17 cellular contexts compared by ENCODE assay signal in genomic region chr1:151773698-151774097, GRCh38. TPM values are rescaled to one million over a fixed set of nuclear protein-coding genes. Genes with fewer than 3 reads are reported as not detected.
DNase-seq lines count a peak whose midpoint lies in the region; TF ChIP-seq lines count a peak whose summit lies in the region.
"Had no signal": no experiment of that assay in that cellular context is flagged by ENCODE, and none has a peak within 500 bp of the region (broad histone marks: within the 10 kb centered on the region; RNA-seq: fewer than 3 reads in every experiment).

No MANE protein-coding gene starts in this region.

- H3K27ac ChIP-seq in Karpas-422 (ENCODE audit: low read length), result no peak overlapping the region
- H3K27ac ChIP-seq: SK-N-MC, testis had no signal

- H3K9me2 ChIP-seq in Karpas-422 (replicated peaks; ENCODE audit: insufficient read depth, low read length), result no peaks in the 10 kb centered on the region

- H3K9me3 ChIP-seq in adipocyte (ENCODE audit: control insufficient read depth, low read length) (no peaks in the 10 kb centered on the region), Karpas-422 (ENCODE audit: low read length) (no peaks in the 10 kb centered on the region)
- H3K9me3 ChIP-seq: mucosa of descending colon, testis had no signal

- peaks cover 8% of the 10 kb centered on the region for H3K4me1 Mint-ChIP-seq in HFFc6 (ENCODE audit: low read depth)
- H3K4me1 Mint-ChIP-seq: activated naive CD8-positive, alpha-beta T cell treated with anti-CD3 and anti-CD28 coated beads, Interleukin-2, amount 10 ng/mL, durations not matched to agents 7 days and 5 days had no signal

- DNase-seq in A172 (ENCODE audit: low spot score) (peak; percentile 94), HFFc6 (peak; percentile 67), adipocyte (ENCODE audit: low read depth) (peak; percentile 8), foreskin fibroblast (peak; percentile 22 to 37), NOMO-1 treated with dmso at 0.1 percent for 144 hours (lab: John Stamatoyannopoulos, UW; ENCODE audit: unreplicated experiment) (no peak), NCI-H748 treated with DMSO at 0.1 percent for 48 hours (lab: John Stamatoyannopoulos, UW) (no peak), NCI-H1930 (lab: John Stamatoyannopoulos, UW) (no peak), Karpas-422 (no peak)
- DNase-seq: activated CD8-positive, alpha-beta memory T cell treated with anti-CD3 and anti-CD28 coated beads, Interleukin-2, amount 50 U/mL, for 48 hours; activated naive CD8-positive, alpha-beta T cell treated with anti-CD3 and anti-CD28 coated beads, Interleukin-2, amount 10 ng/mL, durations not matched to agents 7 days and 5 days; DMS153; mucosa of descending colon; NCI-H2107; NK-92 treated with Interleukin-12 subunit alpha and Interleukin-12 subunit beta, amount 100 ng/mL, for 24 hours; testis had no signal

- no peaks in the 10 kb centered on the region for H4K20me1 ChIP-seq in Karpas-422 (ENCODE audit: insufficient read depth, low read depth, low read length)

- H3K27me3 Mint-ChIP-seq in HFFc6 (ENCODE audit: insufficient read depth), result peaks cover 20% of the 10 kb centered on the region
- H3K27me3 Mint-ChIP-seq: activated naive CD8-positive, alpha-beta T cell treated with anti-CD3 and anti-CD28 coated beads, Interleukin-2, amount 10 ng/mL, durations not matched to agents 7 days and 5 days had no signal

- no peak overlapping the region for H3K4me3 ChIP-seq in adipocyte (ENCODE audit: low read length)
- no peak overlapping the region for H3K4me3 ChIP-seq in foreskin fibroblast (ENCODE audit: low read depth in 1 of 2, low read length in 2 of 2)
- H3K4me3 ChIP-seq in Karpas-422 (ENCODE audit: low read length), result no peak overlapping the region
- H3K4me3 ChIP-seq: mucosa of descending colon, SK-N-MC, testis had no signal

- TF ChIP-seq CTCF in HFFc6 (IDR thresholded peaks at IDR 0.05), result no peak
- no peak for TF ChIP-seq CTCF in foreskin fibroblast (IDR thresholded peaks at IDR 0.05; ENCODE audit: low read depth, low read length)

- H3K36me3 ChIP-seq in adipocyte (ENCODE audit: control insufficient read depth, insufficient read depth, low read length, severe bottlenecking) (peaks cover 11% of the 10 kb centered on the region), Karpas-422 (ENCODE audit: insufficient read depth, low read length) (no peaks in the 10 kb centered on the region)

- H3K79me2 ChIP-seq in Karpas-422 (ENCODE audit: low read length), result no peaks in the 10 kb centered on the region

- H3K4me2 ChIP-seq in Karpas-422 (ENCODE audit: low read depth, low read length, poor library complexity, severe bottlenecking), result no peak overlapping the region

- no peak overlapping the region; the same call in 1 of the 2 replicates for H3K27ac Mint-ChIP-seq in HFFc6
- H3K27ac Mint-ChIP-seq: activated naive CD8-positive, alpha-beta T cell treated with anti-CD3 and anti-CD28 coated beads, Interleukin-2, amount 10 ng/mL, durations not matched to agents 7 days and 5 days had no signal

- H3K4me3 Mint-ChIP-seq in HFFc6, result no peak overlapping the region
- H3K4me3 Mint-ChIP-seq: activated naive CD8-positive, alpha-beta T cell treated with anti-CD3 and anti-CD28 coated beads, Interleukin-2, amount 10 ng/mL, durations not matched to agents 7 days and 5 days had no signal

- H3K9ac ChIP-seq in adipocyte (ENCODE audit: low read length) (no peak overlapping the region), Karpas-422 (ENCODE audit: low read length) (no peak overlapping the region)

- H3K27me3 ChIP-seq in adipocyte (replicated peaks; ENCODE audit: control insufficient read depth, insufficient read depth, low read length), result no peaks in the 10 kb centered on the region
- H3K27me3 ChIP-seq in Karpas-422 (ENCODE audit: low read length), result no peaks in the 10 kb centered on the region
- H3K27me3 ChIP-seq: testis had no signal

- H3K4me1 ChIP-seq in adipocyte (ENCODE audit: control insufficient read depth, insufficient read depth, low read length), result no peaks in the 10 kb centered on the region
- no peaks in the 10 kb centered on the region for H3K4me1 ChIP-seq in Karpas-422 (ENCODE audit: low read length)
- H3K4me1 ChIP-seq: testis had no signal

- no peaks in the 10 kb centered on the region for H3K9me3 Mint-ChIP-seq in HFFc6
- H3K9me3 Mint-ChIP-seq: activated naive CD8-positive, alpha-beta T cell treated with anti-CD3 and anti-CD28 coated beads, Interleukin-2, amount 10 ng/mL, durations not matched to agents 7 days and 5 days had no signal

- H2AFZ ChIP-seq in Karpas-422 (ENCODE audit: low read length), result no peak overlapping the region

- H3K36me3 Mint-ChIP-seq in HFFc6 (ENCODE audit: low read depth), result no peaks in the 10 kb centered on the region

RNA-seq across cellular contexts. Expression of gene MRPL9, which starts 10.4 kb away (rescaled TPM):
- 275 and 300 TPM in 2 replicates for total RNA-seq in A172 (2014; rRNA removed; shearing (Covaris generic))
- 100 to 1,000 TPM in 2 of 6 experiments, 10 to 100 TPM in 4; 91.4 to 116 (median 96.2) TPM for total RNA-seq in HFFc6 (2021; fragmentation: NEBNext Ultra II Directional; extraction: Animal tissue kit (Norgen Biotek cat#: 25700))
- 76.8 and 147 TPM in 2 replicates for total RNA-seq in Karpas-422 (2014; rRNA removed; shearing (Covaris generic); ENCODE audit: low replicate concordance)

RNA-seq across cellular contexts. Expression of gene TDRKH, which starts 16.6 kb away (rescaled TPM):
- total RNA-seq in A172 (2014; rRNA removed; shearing (Covaris generic)), result 24.2 and 25.1 TPM in 2 replicates
- 1 to 10 TPM; 1.1 to 2.0 (median 1.5) TPM for total RNA-seq in HFFc6 (2021; fragmentation: NEBNext Ultra II Directional; extraction: Animal tissue kit (Norgen Biotek cat#: 25700))
- total RNA-seq in Karpas-422 (2014; rRNA removed; shearing (Covaris generic); ENCODE audit: low replicate concordance), result 5.6 and 5.9 TPM in 2 replicates

RNA-seq across cellular contexts. Expression of gene LINGO4, which starts 31.5 kb away (rescaled TPM):
- total RNA-seq in A172 (2014; rRNA removed; shearing (Covaris generic)), result not detected in 2 replicates
- not detected for total RNA-seq in HFFc6 (2021; fragmentation: NEBNext Ultra II Directional; extraction: Animal tissue kit (Norgen Biotek cat#: 25700))
- 0.07 TPM in 1 of 2 replicates, not detected in the other for total RNA-seq in Karpas-422 (2014; rRNA removed; shearing (Covaris generic); ENCODE audit: low replicate concordance)
- total RNA-seq: fibroblast of villous mesenchyme had no signal

RNA-seq across cellular contexts. Expression of gene RIIAD1, which starts 52.4 kb away (rescaled TPM):
- not detected in 2 replicates for total RNA-seq in A172 (2014; rRNA removed; shearing (Covaris generic))
- total RNA-seq in HFFc6 (2021; fragmentation: NEBNext Ultra II Directional; extraction: Animal tissue kit (Norgen Biotek cat#: 25700)), result not detected
- not detected in 2 replicates for total RNA-seq in Karpas-422 (2014; rRNA removed; shearing (Covaris generic); ENCODE audit: low replicate concordance)
- total RNA-seq: activated naive CD8-positive, alpha-beta T cell treated with anti-CD3 and anti-CD28 coated beads, Interleukin-2, amount 10 ng/mL, durations not matched to agents 7 days and 5 days; fibroblast of villous mesenchyme; mucosa of descending colon had no signal

RNA-seq across cellular contexts. Expression of gene CELF3, which starts 57.1 kb away (rescaled TPM):
- total RNA-seq in A172 (2014; rRNA removed; shearing (Covaris generic)), result not detected in 2 replicates
- total RNA-seq in HFFc6 (2021; fragmentation: NEBNext Ultra II Directional; extraction: Animal tissue kit (Norgen Biotek cat#: 25700)), result not detected
- total RNA-seq in Karpas-422 (2014; rRNA removed; shearing (Covaris generic); ENCODE audit: low replicate concordance), result not detected in 2 replicates
- total RNA-seq: activated naive CD8-positive, alpha-beta T cell treated with anti-CD3 and anti-CD28 coated beads, Interleukin-2, amount 10 ng/mL, durations not matched to agents 7 days and 5 days; fibroblast of villous mesenchyme had no signal

Comparison
In these comparisons a context has a peak if more than half of its experiments do, and no peak if none do; other contexts are left out.
1. DNase-seq: peak in A172 (single experiment), HFFc6 (single experiment), adipocyte (single experiment) and foreskin fibroblast (2 of 2); none in NOMO-1 treated with dmso at 0.1 percent for 144 hours (single experiment), NCI-H748 treated with DMSO at 0.1 percent for 48 hours (single experiment), NCI-H1930 (0 of 2) and Karpas-422 (single experiment).